Comparison of ENCODE assay signal across 1 cellular context in genomic region chr22:31223786-31224191, GRCh38.
TF ChIP-seq lines count a peak whose summit lies in the region.

No MANE protein-coding gene starts in this region.

TF ChIP-seq in HepG2, 621 proteins besides CTCF, POLR2A, EP300 and RAD21 (continued from another document):
- TF ChIP-seq ZBTB10 (CRISPR knock-in tag; IDR thresholded peaks at IDR 0.05; ENCODE audit: borderline replicate concordance) = peak; percentile 71; the same call in 1 of the 2 replicates
- TF ChIP-seq, protein P1, sequence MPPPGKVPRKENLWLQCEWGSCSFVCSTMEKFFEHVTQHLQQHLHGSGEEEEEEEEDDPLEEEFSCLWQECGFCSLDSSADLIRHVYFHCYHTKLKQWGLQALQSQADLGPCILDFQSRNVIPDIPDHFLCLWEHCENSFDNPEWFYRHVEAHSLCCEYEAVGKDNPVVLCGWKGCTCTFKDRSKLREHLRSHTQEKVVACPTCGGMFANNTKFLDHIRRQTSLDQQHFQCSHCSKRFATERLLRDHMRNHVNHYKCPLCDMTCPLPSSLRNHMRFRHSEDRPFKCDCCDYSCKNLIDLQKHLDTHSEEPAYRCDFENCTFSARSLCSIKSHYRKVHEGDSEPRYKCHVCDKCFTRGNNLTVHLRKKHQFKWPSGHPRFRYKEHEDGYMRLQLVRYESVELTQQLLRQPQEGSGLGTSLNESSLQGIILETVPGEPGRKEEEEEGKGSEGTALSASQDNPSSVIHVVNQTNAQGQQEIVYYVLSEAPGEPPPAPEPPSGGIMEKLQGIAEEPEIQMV (CRISPR knock-in tag; IDR thresholded peaks at IDR 0.05; ENCODE audit: low read depth) = 0 out of 2 replicates have a peak, but pooled peaks have one; percentile 55
- 0 out of 2 replicates have a peak, but pooled peaks have one; percentile 70 for TF ChIP-seq TSC22D2 (CRISPR knock-in tag; IDR thresholded peaks at IDR 0.05; ENCODE audit: borderline replicate concordance)
- TF ChIP-seq ZNF567 (CRISPR knock-in tag; IDR thresholded peaks at IDR 0.05; ENCODE audit: borderline replicate concordance) = 0 out of 2 replicates have a peak, but pooled peaks have one; percentile 72
- peak; percentile 26; the same call in 1 of the 2 replicates for TF ChIP-seq AHDC1 (CRISPR knock-in tag; IDR thresholded peaks at IDR 0.05; ENCODE audit: borderline replicate concordance)
- TF ChIP-seq ZNF207 (IDR thresholded peaks at IDR 0.05; ENCODE audit: borderline replicate concordance) = no peak
- peak; percentile 30; the same call in 1 of the 2 replicates for TF ChIP-seq RCOR2 (CRISPR knock-in tag; IDR thresholded peaks at IDR 0.05)
- peak; percentile 95 for TF ChIP-seq IKZF5 (CRISPR knock-in tag; IDR thresholded peaks at IDR 0.05)
- peak; percentile 23; the same call in 1 of the 2 replicates for TF ChIP-seq HNF4G (IDR thresholded peaks at IDR 0.05; ENCODE audit: borderline replicate concordance, low read depth, low read length)
- TF ChIP-seq HNF4G (CRISPR knock-in tag; IDR thresholded peaks at IDR 0.05; ENCODE audit: borderline replicate concordance, low read depth) = no peak
- TF ChIP-seq, protein P2, sequence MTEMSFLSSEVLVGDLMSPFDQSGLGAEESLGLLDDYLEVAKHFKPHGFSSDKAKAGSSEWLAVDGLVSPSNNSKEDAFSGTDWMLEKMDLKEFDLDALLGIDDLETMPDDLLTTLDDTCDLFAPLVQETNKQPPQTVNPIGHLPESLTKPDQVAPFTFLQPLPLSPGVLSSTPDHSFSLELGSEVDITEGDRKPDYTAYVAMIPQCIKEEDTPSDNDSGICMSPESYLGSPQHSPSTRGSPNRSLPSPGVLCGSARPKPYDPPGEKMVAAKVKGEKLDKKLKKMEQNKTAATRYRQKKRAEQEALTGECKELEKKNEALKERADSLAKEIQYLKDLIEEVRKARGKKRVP (CRISPR knock-in tag; IDR thresholded peaks at IDR 0.05) = 0 out of 4 replicates have a peak, but pooled peaks of 1 of the 2 experiments have one; percentile 16
- TF ChIP-seq MAF1 (CRISPR knock-in tag; IDR thresholded peaks at IDR 0.05; ENCODE audit: borderline replicate concordance) = no peak
- TF ChIP-seq MAZ (IDR thresholded peaks at IDR 0.05; ENCODE audit: borderline replicate concordance, low read depth, low read length) = no peak
- TF ChIP-seq MAZ (CRISPR knock-in tag; IDR thresholded peaks at IDR 0.05; ENCODE audit: low read depth) = 0 out of 2 replicates have a peak, but pooled peaks have one; percentile 47
- TF ChIP-seq ETV6 (CRISPR knock-in tag; conservative IDR thresholded peaks at IDR 0.05) = no peak
- TF ChIP-seq ZNF720 (CRISPR knock-in tag; IDR thresholded peaks at IDR 0.05) = no peak
- TF ChIP-seq, protein P3, sequence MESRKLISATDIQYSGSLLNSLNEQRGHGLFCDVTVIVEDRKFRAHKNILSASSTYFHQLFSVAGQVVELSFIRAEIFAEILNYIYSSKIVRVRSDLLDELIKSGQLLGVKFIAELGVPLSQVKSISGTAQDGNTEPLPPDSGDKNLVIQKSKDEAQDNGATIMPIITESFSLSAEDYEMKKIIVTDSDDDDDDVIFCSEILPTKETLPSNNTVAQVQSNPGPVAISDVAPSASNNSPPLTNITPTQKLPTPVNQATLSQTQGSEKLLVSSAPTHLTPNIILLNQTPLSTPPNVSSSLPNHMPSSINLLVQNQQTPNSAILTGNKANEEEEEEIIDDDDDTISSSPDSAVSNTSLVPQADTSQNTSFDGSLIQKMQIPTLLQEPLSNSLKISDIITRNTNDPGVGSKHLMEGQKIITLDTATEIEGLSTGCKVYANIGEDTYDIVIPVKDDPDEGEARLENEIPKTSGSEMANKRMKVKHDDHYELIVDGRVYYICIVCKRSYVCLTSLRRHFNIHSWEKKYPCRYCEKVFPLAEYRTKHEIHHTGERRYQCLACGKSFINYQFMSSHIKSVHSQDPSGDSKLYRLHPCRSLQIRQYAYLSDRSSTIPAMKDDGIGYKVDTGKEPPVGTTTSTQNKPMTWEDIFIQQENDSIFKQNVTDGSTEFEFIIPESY (CRISPR knock-in tag; IDR thresholded peaks at IDR 0.05) = no peak
- no peak for TF ChIP-seq ZNF724P (CRISPR knock-in tag; IDR thresholded peaks at IDR 0.05; ENCODE audit: borderline replicate concordance)
- no peak for TF ChIP-seq SNRNP70 (IDR thresholded peaks at IDR 0.05; ENCODE audit: low read depth, low read length)
- no peak for TF ChIP-seq FOXA1 (IDR thresholded peaks at IDR 0.05)
- peak; percentile 94 for TF ChIP-seq FOXA1 (CRISPR knock-in tag; IDR thresholded peaks at IDR 0.05)
- peak; percentile 74; the same call in 1 of the 2 replicates for TF ChIP-seq KMT2A (CRISPR knock-in tag; IDR thresholded peaks at IDR 0.05)
- TF ChIP-seq SOX13 (IDR thresholded peaks at IDR 0.05) = peak; percentile 76
- TF ChIP-seq SOX13 (CRISPR knock-in tag; conservative IDR thresholded peaks at IDR 0.05 in 1 of 2, IDR thresholded peaks at IDR 0.05 in 1 of 2) = peak in 1 of 2 experiments; percentile 91; a peak in 2 of 4 replicates
